In the genomic region with DNA sequence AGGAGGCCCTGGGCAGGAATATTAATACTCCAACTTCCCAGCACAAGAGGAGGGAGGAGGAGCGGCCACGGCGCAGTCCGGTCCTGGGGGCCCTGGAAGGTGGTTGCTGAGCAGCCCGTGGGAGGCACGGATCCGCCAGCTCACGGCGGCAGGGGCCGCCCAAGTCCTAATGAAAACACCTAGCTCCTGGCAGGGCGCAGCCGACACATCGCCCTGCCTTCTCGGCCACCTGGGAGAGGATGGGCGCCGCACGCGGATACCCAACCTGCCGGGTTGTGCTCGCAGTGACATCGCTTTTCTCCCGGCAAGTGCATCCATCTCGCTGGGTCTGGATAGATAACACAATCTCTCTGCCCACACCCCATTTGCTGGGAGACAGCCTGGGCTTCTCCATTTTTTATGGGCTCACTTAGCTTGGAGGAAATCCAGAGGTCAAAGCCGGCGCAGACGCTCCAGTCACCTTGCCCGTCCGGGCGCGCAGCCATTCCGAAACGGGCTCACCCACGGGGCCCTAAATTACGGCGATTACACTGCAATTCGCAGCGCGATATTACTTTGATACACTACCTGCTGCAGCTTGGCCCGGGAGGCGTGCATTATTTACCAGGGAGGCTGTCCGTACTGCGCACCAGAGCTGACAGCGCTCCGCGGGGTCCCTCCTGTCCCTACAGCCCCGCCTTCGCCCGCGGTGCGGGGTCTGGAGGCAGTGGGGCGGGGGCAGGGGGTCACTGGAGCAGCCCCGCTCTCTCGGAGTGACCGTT, we compare ENCODE assay signal across 8 cellular contexts. TPM values are rescaled to one million over a fixed set of nuclear protein-coding genes. Genes with fewer than 3 reads are reported as not detected.
DNase-seq lines count a peak whose midpoint lies in the region; ATAC-seq and TF ChIP-seq lines count a peak whose summit lies in the region.

No MANE protein-coding gene starts in this region.

- H3K4me2 ChIP-seq in mesendoderm (ENCODE audit: low read length): peak overlapping the region; percentile 69

- no peak overlapping the region for H2BK15ac ChIP-seq in mesendoderm (replicated peaks; ENCODE audit: low read depth)

- H4K5ac ChIP-seq in mesendoderm (ENCODE audit: low read length): no peak overlapping the region

- no peak overlapping the region for H3K18ac ChIP-seq in mesendoderm (ENCODE audit: low read length)

- H3K27me3 ChIP-seq in GM06990 (replicated peaks; ENCODE audit: control insufficient read depth, insufficient read depth, low read length) (no peaks in the 10 kb centered on the region), mesendoderm (ENCODE audit: insufficient read depth, low read length, poor library complexity) (peaks cover 17% of the 10 kb centered on the region), testis (no peaks in the 10 kb centered on the region)

- no peaks in the 10 kb centered on the region for H3K79me2 ChIP-seq in mesendoderm (ENCODE audit: control insufficient read depth, insufficient read depth, low read length)

- no peak overlapping the region for H2BK120ac ChIP-seq in mesendoderm (ENCODE audit: low read depth, low read length)

- TF ChIP-seq POLR2A in testis (IDR thresholded peaks at IDR 0.05): no peak

- intact Hi-C loops in testis (cut with DNase I; ENCODE audit: low total_unique reads): no loop called here

- H3K4me3 ChIP-seq in GM06990 (replicated peaks; ENCODE audit: low read depth, low read length): peak overlapping the region; percentile 41
- no peak overlapping the region for H3K4me3 ChIP-seq in mesendoderm (ENCODE audit: low read length)
- peak overlapping the region in 1 of 2 donors; percentile 41 for H3K4me3 ChIP-seq in testis

- TF ChIP-seq CTCF in GM06990 (IDR thresholded peaks at IDR 0.05; ENCODE audit: insufficient read depth, low read length, poor library complexity, severe bottlenecking) (peak; percentile 44), testis (IDR thresholded peaks at IDR 0.05) (no peak)

- H3K9ac ChIP-seq in mesendoderm (ENCODE audit: low read length): peak overlapping the region; percentile 15

- no peak overlapping the region for H2AK5ac ChIP-seq in mesendoderm (ENCODE audit: low read length)

- DNase-seq in GM06990 (ENCODE audit: extremely low read depth, insufficient read length) (peak; percentile 75), astrocyte of the hippocampus (ENCODE audit: low read depth, low spot score) (peak; percentile 45), mesendoderm (peak; percentile 32), testis (no peak), NCI-H446 (lab: John Stamatoyannopoulos, UW) (no peak), dermis blood vessel endothelial cell (no peak)

- no peak overlapping the region for H3K4ac ChIP-seq in mesendoderm (ENCODE audit: low read depth, low read length)

- no peaks in the 10 kb centered on the region for H3K79me1 ChIP-seq in mesendoderm (ENCODE audit: low read length)

- no peak overlapping the region for H3K56ac ChIP-seq in mesendoderm (ENCODE audit: low read length)

- H3K36me3 ChIP-seq in GM06990 (ENCODE audit: control insufficient read depth, insufficient read depth, low read length): no peaks in the 10 kb centered on the region
- no peaks in the 10 kb centered on the region for H3K36me3 ChIP-seq in mesendoderm (ENCODE audit: control insufficient read depth, insufficient read depth, low read length)
- H3K36me3 ChIP-seq in testis (ENCODE audit: low read depth, missing control alignments): no peaks in the 10 kb centered on the region

- no peak overlapping the region for H4K8ac ChIP-seq in mesendoderm (ENCODE audit: low read depth, low read length)

- H3K4me1 ChIP-seq in mesendoderm (ENCODE audit: control insufficient read depth, low read depth, low read length): peaks cover 1% of the 10 kb centered on the region
- H3K4me1 ChIP-seq in testis: peaks cover 10% of the 10 kb centered on the region

- WGBS in mesendoderm (ENCODE audit: extremely low coverage, insufficient coverage, low lambda C conversion rate): no CpG with 5 or more reads among the region's 54 CpGs
- WGBS in testis, 2 donors: 1 to 2% methylated on average over 34 to 52 of the region's 54 CpGs

- no peak overlapping the region for H2BK5ac ChIP-seq in mesendoderm (ENCODE audit: low read length)

- H3K9me3 ChIP-seq in testis: no peaks in the 10 kb centered on the region

- H3K23ac ChIP-seq in mesendoderm (ENCODE audit: low read length): no peak overlapping the region

- H3K27ac ChIP-seq in mesendoderm (ENCODE audit: low read depth, low read length) (no peak overlapping the region), testis (no peak overlapping the region)

- ATAC-seq in HG03108 (IDR thresholded peaks at IDR 0.05; ENCODE audit: unreplicated experiment): peak; percentile 50
- ATAC-seq in HG03432 (IDR thresholded peaks at IDR 0.05; ENCODE audit: unreplicated experiment): no peak

RNA-seq across cellular contexts. Expression of a gene that starts 36.2 kb away (rescaled TPM):
- 27.6 TPM for polyA plus RNA-seq in mesendoderm (2013, experiment 1 of 2)
- polyA plus RNA-seq in mesendoderm (2013, experiment 2 of 2): 28.0 TPM
- total RNA-seq in testis (10 to 100 TPM; 65.4 to 73.5 TPM), dermis blood vessel endothelial cell (24.5 and 35.7 TPM in 2 replicates)
- polyA plus RNA-seq in testis (ENCODE audit: insufficient read depth, low read depth, low replicate concordance): 65.2 TPM

Comparison
In these comparisons a context has a peak if more than half of its experiments do, and no peak if none do; other contexts are left out.
1. DNase-seq: peak in GM06990 (single experiment), astrocyte of the hippocampus (single experiment) and mesendoderm (single experiment); none in testis (single experiment), NCI-H446 (0 of 2) and dermis blood vessel endothelial cell (single experiment).